In genomic region chr10:73837072-73837471, GRCh38 we compare ENCODE assay signal across 1 cellular context.
TF ChIP-seq lines count a peak whose summit lies in the region.

No MANE protein-coding gene starts in this region.

TF ChIP-seq in endothelial cell of umbilical vein, 7 proteins besides CTCF, POLR2A, EP300 and RAD21:
- peak; percentile 90 for TF ChIP-seq FOS (IDR thresholded peaks at IDR 0.05; ENCODE audit: borderline replicate concordance, insufficient read depth, low read length)
- peak; percentile 92 for TF ChIP-seq GATA2 (IDR thresholded peaks at IDR 0.05; ENCODE audit: insufficient read depth, insufficient read length, low read depth, low read length)
- TF ChIP-seq JUN (IDR thresholded peaks at IDR 0.05; ENCODE audit: borderline replicate concordance, insufficient read depth, insufficient read length, low read depth): peak; percentile 43
- no peak for TF ChIP-seq MAX (IDR thresholded peaks at IDR 0.05; ENCODE audit: insufficient read depth, insufficient read length)
- no peak for TF ChIP-seq MYC (IDR thresholded peaks at IDR 0.05; ENCODE audit: low read depth, low read length)
- TF ChIP-seq POLR2AphosphoS5 (IDR thresholded peaks at IDR 0.05; ENCODE audit: insufficient read depth, low read depth, low read length): peak; percentile 76
- TF ChIP-seq EZH2 (IDR thresholded peaks at IDR 0.05; ENCODE audit: borderline replicate concordance, low read depth, low read length, severe bottlenecking): no peak
